8 cellular contexts compared by ENCODE assay signal in the genomic region with DNA sequence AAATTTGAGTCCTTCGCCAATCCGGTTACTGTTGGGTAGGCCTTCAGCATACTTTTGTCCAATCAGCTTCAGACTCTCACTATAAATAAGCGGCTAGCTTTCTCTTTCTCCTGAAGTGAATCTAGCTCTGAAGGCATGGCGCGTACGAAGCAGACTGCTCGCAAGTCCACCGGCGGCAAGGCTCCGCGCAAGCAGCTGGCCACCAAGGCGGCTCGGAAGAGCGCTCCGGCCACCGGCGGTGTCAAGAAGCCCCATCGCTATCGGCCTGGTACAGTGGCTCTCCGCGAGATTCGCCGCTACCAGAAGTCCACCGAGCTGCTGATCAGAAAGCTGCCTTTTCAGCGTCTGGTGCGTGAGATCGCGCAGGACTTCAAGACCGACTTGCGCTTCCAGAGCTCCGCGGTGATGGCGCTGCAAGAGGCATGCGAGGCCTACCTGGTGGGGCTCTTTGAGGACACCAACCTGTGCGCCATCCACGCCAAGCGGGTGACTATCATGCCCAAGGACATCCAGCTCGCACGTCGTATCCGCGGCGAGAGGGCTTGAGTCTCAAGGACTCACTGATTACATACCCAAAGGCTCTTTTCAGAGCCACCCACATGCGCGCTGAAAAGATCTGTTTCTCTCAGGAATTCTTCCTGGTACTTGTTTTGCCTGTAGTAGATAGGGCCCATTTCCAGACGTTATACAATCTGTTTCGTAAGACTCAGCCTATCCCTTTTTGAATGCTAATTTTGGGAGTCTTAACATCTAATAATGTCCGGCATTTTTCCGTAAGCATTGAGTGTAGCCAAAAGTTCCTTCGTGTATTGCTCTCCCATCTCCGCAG.
A peak's percentile ranks its signal among the peaks of the same experiment; 100 is the strongest.
DNase-seq lines count a peak whose midpoint lies in the region; ATAC-seq and TF ChIP-seq lines count a peak whose summit lies in the region.

No MANE protein-coding gene starts in this region.

- H3K4me3 Mint-ChIP-seq in activated CD4-positive, alpha-beta T cell treated with anti-CD3 and anti-CD28 coated beads for 36 hours = peak overlapping the region; percentile 86

- H3K4me1 Mint-ChIP-seq in activated CD4-positive, alpha-beta T cell treated with anti-CD3 and anti-CD28 coated beads for 36 hours = peaks cover 49% of the 10 kb centered on the region

- H3K9me3 Mint-ChIP-seq in activated CD4-positive, alpha-beta T cell treated with anti-CD3 and anti-CD28 coated beads for 36 hours (ENCODE audit: low read depth) = no peaks in the 10 kb centered on the region

- intact Hi-C loops in activated CD4-positive, alpha-beta T cell treated with anti-CD3 and anti-CD28 coated beads for 36 hours (cut with DNase I, micrococcal nuclease) = loop anchor here (1.0 to 5.0 kb wide), 11 partner anchors 28 to 1778 kb away; a partner anchor contains a TSS

- ATAC-seq in GM18907 (IDR thresholded peaks at IDR 0.05; ENCODE audit: unreplicated experiment) (peak; percentile 36), HG03342 (IDR thresholded peaks at IDR 0.05; ENCODE audit: unreplicated experiment) (peak; percentile 34)
- peak; percentile 33 for ATAC-seq in activated CD4-positive, alpha-beta T cell treated with anti-CD3 and anti-CD28 coated beads for 36 hours

- POLR2A ChIA-PET in activated CD4-positive, alpha-beta T cell treated with anti-CD3 and anti-CD28 coated beads for 36 hours (lab: Charles Lee) = interaction anchor here (0.6 to 10.5 kb wide), 24 partner anchors 9 to 1766 kb away, joined by 3 to 202 read pairs (median 4); a partner anchor contains a TSS

- DNase-seq in AG09319 (ENCODE audit: extremely low read depth, low read depth) (peak; percentile 94), NCI-H510A (lab: John Stamatoyannopoulos, UW) (peak; percentile 68), dedifferentiated amniotic fluid mesenchymal stem cell (ENCODE audit: extremely low spot score) (peak; percentile 98), left kidney (ENCODE audit: low read depth, low spot score) (peak; percentile 98)
- DNase-seq in activated CD4-positive, alpha-beta T cell treated with anti-CD3 and anti-CD28 coated beads for 36 hours = peak; percentile 83
- DNase-seq in stimulated activated CD4-positive, alpha-beta T cell treated with anti-CD3 and anti-CD28 coated beads, Interleukin-2, amount 100 ng/mL, for 48 hours = peak; percentile 64 to 66

- H3K27me3 Mint-ChIP-seq in activated CD4-positive, alpha-beta T cell treated with anti-CD3 and anti-CD28 coated beads for 36 hours = no peaks in the 10 kb centered on the region

- TF ChIP-seq CTCF in AG09319 (IDR thresholded peaks at IDR 0.05; ENCODE audit: low read depth, low read length) = peak; percentile 1

- CTCF ChIA-PET in activated CD4-positive, alpha-beta T cell treated with anti-CD3 and anti-CD28 coated beads for 36 hours (lab: Charles Lee) = interaction anchor here (0.6 to 6.3 kb wide), 14 partner anchors 12 to 606 kb away, joined by 3 to 53 read pairs (median 4); a partner anchor contains a TSS

- peak overlapping the region; percentile 95 for H3K27ac Mint-ChIP-seq in activated CD4-positive, alpha-beta T cell treated with anti-CD3 and anti-CD28 coated beads for 36 hours

- H3K36me3 Mint-ChIP-seq in activated CD4-positive, alpha-beta T cell treated with anti-CD3 and anti-CD28 coated beads for 36 hours (ENCODE audit: low read depth) = peaks cover 10% of the 10 kb centered on the region

Comparison
In these comparisons a context has a peak if more than half of its experiments do, and no peak if none do; other contexts are left out.
1. Peak in every context shown above with its lines: DNase-seq and ATAC-seq.